Comparison of ENCODE assay signal across 1 cellular context in genomic region chr5:55438931-55439477, GRCh38.
TF ChIP-seq lines count a peak whose summit lies in the region.

No MANE protein-coding gene starts in this region.

TF ChIP-seq in GM23338, 12 proteins besides CTCF, POLR2A, EP300 and RAD21 (continued from another document):
- TF ChIP-seq ZNF462 (CRISPR knock-in tag; IDR thresholded peaks at IDR 0.05) (no peak), NANOG (IDR thresholded peaks at IDR 0.05; ENCODE audit: borderline replicate concordance) (no peak), ZNF114 (CRISPR knock-in tag; IDR thresholded peaks at IDR 0.05) (no peak), JUNB (IDR thresholded peaks at IDR 0.05; ENCODE audit: unreplicated experiment) (no peak), REST (IDR thresholded peaks at IDR 0.05; ENCODE audit: unreplicated experiment) (no peak), POLR2AphosphoS5 (IDR thresholded peaks at IDR 0.05; ENCODE audit: low read depth) (no peak), CREB1 (CRISPR knock-in tag; IDR thresholded peaks at IDR 0.05; ENCODE audit: low read depth) (no peak), STAT1 (IDR thresholded peaks at IDR 0.05; ENCODE audit: unreplicated experiment) (no peak)
TF ChIP-seq in GM23338: peak in this region for 0.
